ENCODE assay signal across 1 cellular context in genomic region chr5:160390787-160391696, GRCh38.
A peak's percentile ranks its signal among the peaks of the same experiment; 100 is the strongest.
TF ChIP-seq lines count a peak whose summit lies in the region.

No MANE protein-coding gene starts in this region.

TF ChIP-seq in IMR-90, 13 proteins besides CTCF, POLR2A, EP300 and RAD21:
- TF ChIP-seq MAFK (IDR thresholded peaks at IDR 0.05; ENCODE audit: low read depth, low read length) = peak; percentile 51; the same call in 1 of the 2 replicates
- no peak for TF ChIP-seq MXI1 (IDR thresholded peaks at IDR 0.05; ENCODE audit: borderline replicate concordance, low read depth, low read length)
- no peak for TF ChIP-seq CHD1 (IDR thresholded peaks at IDR 0.05; ENCODE audit: low read depth, low read length)
- TF ChIP-seq CEBPB (IDR thresholded peaks at IDR 0.05; ENCODE audit: low read depth, low read length) = no peak
- TF ChIP-seq SMC3 (IDR thresholded peaks at IDR 0.05; ENCODE audit: low read depth, low read length) = peak; percentile 73
